In the genomic region with DNA sequence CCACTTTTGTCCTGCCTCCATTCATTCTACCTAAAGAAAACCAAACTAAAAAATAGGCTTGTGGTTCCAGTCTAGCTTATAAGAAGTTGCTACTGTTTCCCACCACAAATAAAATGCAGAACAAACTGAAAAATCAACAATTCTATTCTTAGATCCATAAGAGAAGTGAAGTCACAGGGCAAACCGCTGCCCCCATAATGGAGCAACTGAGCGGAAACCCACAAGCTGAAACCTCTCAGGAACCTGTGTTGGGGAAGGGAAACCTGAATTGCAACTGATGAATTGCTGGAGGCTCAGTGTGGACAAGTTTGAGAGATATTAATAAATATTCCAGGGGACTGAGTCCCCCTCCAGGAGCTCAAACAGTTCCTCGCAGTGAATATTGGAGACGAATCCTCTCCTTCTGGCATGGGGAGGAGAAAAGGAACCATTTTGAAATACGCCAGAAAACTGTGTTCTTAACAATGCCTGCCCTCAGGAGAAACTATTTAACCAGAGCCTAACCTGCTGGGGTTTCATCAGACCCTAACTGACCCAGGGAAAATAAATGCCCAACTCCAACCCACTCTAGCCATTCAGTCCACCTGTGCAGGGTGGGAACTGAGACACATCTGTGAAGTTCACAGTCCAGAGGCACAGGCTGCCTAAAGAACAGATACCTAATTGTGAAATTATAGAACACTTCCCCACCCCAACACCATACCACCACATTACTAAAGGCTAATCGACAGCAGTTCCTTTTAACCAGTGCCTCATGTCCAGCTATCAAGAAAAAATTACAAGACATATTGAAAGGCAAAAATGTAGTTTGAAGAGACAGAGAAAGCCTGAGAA, we compare ENCODE assay signal across 8 cellular contexts. TPM values are rescaled to one million over a fixed set of nuclear protein-coding genes. Genes with fewer than 3 reads are reported as not detected.
A peak's percentile ranks its signal among the peaks of the same experiment; 100 is the strongest.
DNase-seq lines count a peak whose midpoint lies in the region; ATAC-seq and TF ChIP-seq lines count a peak whose summit lies in the region.

No MANE protein-coding gene starts in this region.

- no peak overlapping the region for H3K27ac Mint-ChIP-seq in activated CD8-positive, alpha-beta memory T cell treated with anti-CD3 and anti-CD28 coated beads, Interleukin-2, amount 10 ng/mL, durations not matched to agents 7 days and 5 days

- no peak overlapping the region for H3K4me3 Mint-ChIP-seq in activated CD8-positive, alpha-beta memory T cell treated with anti-CD3 and anti-CD28 coated beads, Interleukin-2, amount 10 ng/mL, durations not matched to agents 7 days and 5 days

- H3K27ac ChIP-seq in smooth muscle cell (ENCODE audit: low read depth), result no peak overlapping the region

- H3K4me1 ChIP-seq in smooth muscle cell (ENCODE audit: low read depth), result no peaks in the 10 kb centered on the region

- H3K79me2 ChIP-seq in smooth muscle cell (ENCODE audit: low read depth), result no peaks in the 10 kb centered on the region

- WGBS in smooth muscle cell (ENCODE audit: low lambda C conversion rate), result 88% methylated on average over 6 of the region's 6 CpGs

- peaks cover 51% of the 10 kb centered on the region for H3K27me3 Mint-ChIP-seq in activated CD8-positive, alpha-beta memory T cell treated with anti-CD3 and anti-CD28 coated beads, Interleukin-2, amount 10 ng/mL, durations not matched to agents 7 days and 5 days

- no peak for TF ChIP-seq CTCF in GM10266 (IDR thresholded peaks at IDR 0.05; ENCODE audit: control insufficient read depth, insufficient read depth, low read depth, missing control alignments)
- TF ChIP-seq CTCF in smooth muscle cell (IDR thresholded peaks at IDR 0.05; ENCODE audit: borderline replicate concordance, insufficient read depth, poor library complexity, severe bottlenecking), result no peak

- H3K36me3 ChIP-seq in smooth muscle cell (ENCODE audit: low read depth), result no peaks in the 10 kb centered on the region

- no peaks in the 10 kb centered on the region for H3K9me3 Mint-ChIP-seq in activated CD8-positive, alpha-beta memory T cell treated with anti-CD3 and anti-CD28 coated beads, Interleukin-2, amount 10 ng/mL, durations not matched to agents 7 days and 5 days (ENCODE audit: low read depth)

- peak; percentile 48 for DNase-seq in GM10266 (ENCODE audit: extremely low spot score)
- peak; percentile 92 for DNase-seq in SKM-1 (lab: John Stamatoyannopoulos, UW; ENCODE audit: unreplicated experiment)
- DNase-seq in smooth muscle cell (lab: John Stamatoyannopoulos, UW; ENCODE audit: unreplicated experiment), result no peak
- DNase-seq in cerebellar cortex (ENCODE audit: low spot score), result no peak
- DNase-seq in NCI-H446 (lab: John Stamatoyannopoulos, UW), result no peak
- DNase-seq in activated CD8-positive, alpha-beta memory T cell treated with anti-CD3 and anti-CD28 coated beads, Interleukin-2, amount 10 ng/mL, durations not matched to agents 7 days and 5 days, result no peak

- H3K4me1 Mint-ChIP-seq in activated CD8-positive, alpha-beta memory T cell treated with anti-CD3 and anti-CD28 coated beads, Interleukin-2, amount 10 ng/mL, durations not matched to agents 7 days and 5 days, result peaks cover 7% of the 10 kb centered on the region

- H3K27me3 ChIP-seq in smooth muscle cell (ENCODE audit: low read depth), result no peaks in the 10 kb centered on the region

- CTCF ChIA-PET in activated CD8-positive, alpha-beta memory T cell treated with anti-CD3 and anti-CD28 coated beads, Interleukin-2, amount 10 ng/mL, durations not matched to agents 7 days and 5 days (lab: Charles Lee), result no interaction called here

- ATAC-seq in GM21360 (IDR thresholded peaks at IDR 0.05; ENCODE audit: unreplicated experiment), result peak; percentile 86
- ATAC-seq in HG03103 (IDR thresholded peaks at IDR 0.05; ENCODE audit: low read depth, unreplicated experiment), result peak; percentile 81
- no peak for ATAC-seq in activated CD8-positive, alpha-beta memory T cell treated with anti-CD3 and anti-CD28 coated beads, Interleukin-2, amount 10 ng/mL, durations not matched to agents 7 days and 5 days

- no peak overlapping the region for H3K4me2 ChIP-seq in smooth muscle cell

- H3K9me3 ChIP-seq in smooth muscle cell (replicated peaks; ENCODE audit: low read depth), result no peaks in the 10 kb centered on the region

- no peak overlapping the region for H2AFZ ChIP-seq in smooth muscle cell (ENCODE audit: low read depth)

- no peaks in the 10 kb centered on the region for H4K20me1 ChIP-seq in smooth muscle cell (ENCODE audit: low read depth)

- H3K36me3 Mint-ChIP-seq in activated CD8-positive, alpha-beta memory T cell treated with anti-CD3 and anti-CD28 coated beads, Interleukin-2, amount 10 ng/mL, durations not matched to agents 7 days and 5 days, result no peaks in the 10 kb centered on the region

- H3K9ac ChIP-seq in smooth muscle cell (ENCODE audit: low read depth), result no peak overlapping the region

- no peaks in the 10 kb centered on the region for H3F3A ChIP-seq in smooth muscle cell (ENCODE audit: low read depth)

- no peak overlapping the region for H3K4me3 ChIP-seq in smooth muscle cell

RNA-seq across cellular contexts. Expression of gene SH3RF1, which starts 22.8 kb away (rescaled TPM):
- total RNA-seq in smooth muscle cell, result 5.2 and 10.2 TPM in 2 replicates
- 9.4 and 17.9 TPM in 2 replicates for polyA plus RNA-seq in smooth muscle cell
- under 1 TPM in 1 of 2 experiments, not detected in 1; 0.35 TPM for total RNA-seq in activated CD8-positive, alpha-beta memory T cell treated with anti-CD3 and anti-CD28 coated beads, Interleukin-2, amount 10 ng/mL, durations not matched to agents 7 days and 5 days

Comparison
In these comparisons a context has a peak if more than half of its experiments do, and no peak if none do; other contexts are left out.
1. DNase-seq: peak in GM10266 (single experiment) and SKM-1 (single experiment); none in smooth muscle cell (single experiment), cerebellar cortex (single experiment), NCI-H446 (0 of 2) and activated CD8-positive, alpha-beta memory T cell treated with anti-CD3 and anti-CD28 coated beads, Interleukin-2, amount 10 ng/mL, durations not matched to agents 7 days and 5 days (single experiment).